Comparison of ENCODE assay signal across 20 cellular contexts in the genomic region with DNA sequence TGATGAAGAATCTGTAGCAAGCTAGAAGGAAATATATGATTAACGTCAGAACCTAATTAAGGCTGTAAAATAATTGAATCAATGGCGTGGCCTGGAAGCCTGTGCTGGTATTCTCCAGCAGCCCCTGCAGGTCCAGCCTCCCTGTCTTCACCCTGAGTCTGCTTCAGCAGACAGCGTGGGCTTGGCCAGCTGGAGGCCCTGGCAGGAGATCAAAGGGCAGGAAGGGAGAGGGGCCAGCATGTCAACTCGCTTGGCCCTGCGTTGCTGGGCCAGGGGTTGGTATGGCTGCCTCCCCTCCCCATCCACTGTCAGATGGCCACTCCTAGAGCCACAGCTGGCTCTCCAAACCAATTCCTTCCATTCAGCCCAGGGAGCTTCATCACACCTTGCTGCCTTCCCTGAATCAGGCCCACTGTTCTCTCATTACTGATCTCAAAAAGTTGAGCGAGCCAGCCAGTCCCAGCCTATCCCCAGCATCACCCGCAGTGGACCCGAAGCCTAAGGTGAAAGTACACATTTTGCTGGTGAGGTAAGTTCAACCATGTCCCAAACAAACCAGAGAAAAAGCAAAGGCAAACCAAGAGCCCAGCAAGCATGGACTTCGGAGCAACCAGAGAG.
DNase-seq lines count a peak whose midpoint lies in the region; FAIRE-seq and TF ChIP-seq lines count a peak whose summit lies in the region.
"Had no signal": no experiment of that assay in that cellular context is flagged by ENCODE, and none has a peak within 500 bp of the region (broad histone marks: within the 10 kb centered on the region; RNA-seq: fewer than 3 reads in every experiment).

No MANE protein-coding gene starts in this region.

- H4K91ac ChIP-seq in neuronal stem cell (ENCODE audit: low read depth, low read length, poor library complexity), result no peak overlapping the region

- H2BK12ac ChIP-seq in neuronal stem cell (ENCODE audit: low read length), result no peak overlapping the region

- peak overlapping the region; percentile 29 for H3K18ac ChIP-seq in neuronal stem cell (ENCODE audit: low read length)

- no peak overlapping the region for H3K14ac ChIP-seq in neuronal stem cell (ENCODE audit: low read length)

- H3K79me2 ChIP-seq in SK-N-SH (ENCODE audit: insufficient read depth), result no peaks in the 10 kb centered on the region

- no peaks in the 10 kb centered on the region for H3F3A ChIP-seq in SK-N-SH (replicated peaks; ENCODE audit: insufficient read depth)

- no peak overlapping the region for H3K23ac ChIP-seq in neuronal stem cell (ENCODE audit: low read depth, low read length, poor library complexity)

- no peak overlapping the region for H4K8ac ChIP-seq in neuronal stem cell (ENCODE audit: low read depth, low read length)

- no peak overlapping the region for H3K4me2 ChIP-seq in SK-N-SH
- no peak overlapping the region for H3K4me2 ChIP-seq in neuronal stem cell (ENCODE audit: insufficient read depth, low read length, poor library complexity, severe bottlenecking)

- TF ChIP-seq EP300 in SK-N-SH (IDR thresholded peaks at IDR 0.05; ENCODE audit: borderline replicate concordance in 1 of 2, low read depth in 1 of 2, low read length in 1 of 2), result peak in 1 of 2 experiments; percentile 88; a peak in 2 of 4 replicates

- no peak overlapping the region for H3K9ac ChIP-seq in SK-N-SH
- no peak overlapping the region for H3K9ac ChIP-seq in kidney (ENCODE audit: low read length in 2 of 2)
- H3K9ac ChIP-seq in neuronal stem cell (ENCODE audit: low read depth, low read length, poor library complexity), result no peak overlapping the region
- H3K9ac ChIP-seq: GM23248 had no signal

- no peaks in the 10 kb centered on the region for H3K36me3 ChIP-seq in SK-N-SH (replicated peaks in 1 of 2; ENCODE audit: control insufficient read depth in 1 of 2, insufficient read depth in 2 of 2, low read length in 1 of 2)
- H3K36me3 ChIP-seq in kidney (ENCODE audit: control insufficient read depth in 1 of 2, insufficient read depth in 2 of 2, low read length in 2 of 2), result no peaks in the 10 kb centered on the region
- no peaks in the 10 kb centered on the region for H3K36me3 ChIP-seq in neuronal stem cell (replicated peaks in 1 of 2; ENCODE audit: control insufficient read depth in 2 of 2, insufficient read depth in 2 of 2, low read length in 2 of 2)

- intact Hi-C loops in kidney (cut with DNase I), result no loop called here

- FAIRE-seq in kidney (lab: Jason Lieb, UNC), result no peak
- FAIRE-seq: G401.6, GM12891, H54 had no signal

- no peaks in the 10 kb centered on the region for H3K9me2 ChIP-seq in SK-N-SH

- H2BK15ac ChIP-seq in neuronal stem cell (ENCODE audit: low read length), result no peak overlapping the region

- H3K4me3 ChIP-seq in SK-N-SH (ENCODE audit: low read depth in 2 of 2, low read length in 1 of 2) (no peak overlapping the region), kidney (ENCODE audit: low read length in 2 of 2) (no peak overlapping the region), neuronal stem cell (ENCODE audit: low read length in 2 of 2) (no peak overlapping the region)
- H3K4me3 ChIP-seq: GM23248 had no signal

- H3K9me3 ChIP-seq in SK-N-SH (no peaks in the 10 kb centered on the region), kidney (ENCODE audit: control insufficient read depth in 1 of 2, low read length in 2 of 2) (no peaks in the 10 kb centered on the region), neuronal stem cell (replicated peaks in 1 of 2; ENCODE audit: control insufficient read depth in 2 of 2, insufficient read depth in 1 of 2, low read depth in 1 of 2, low read length in 2 of 2) (peaks cover 0 to 17% of the 10 kb centered on the region in 2 donors)

- H3K4me1 ChIP-seq in SK-N-SH (ENCODE audit: control insufficient read depth in 1 of 2, insufficient read depth in 2 of 2, low read depth in 1 of 2, low read length in 1 of 2) (peaks cover 15 to 28% of the 10 kb centered on the region in 2 experiments; a peak in 3 of 4 replicates), kidney (ENCODE audit: control insufficient read depth in 1 of 2, insufficient read depth in 1 of 2, low read depth in 1 of 2, low read length in 2 of 2) (peaks cover 13 to 19% of the 10 kb centered on the region in 2 donors), neuronal stem cell (ENCODE audit: control insufficient read depth in 2 of 2, insufficient read depth in 1 of 2, low read depth in 1 of 2, low read length in 2 of 2) (peaks cover 0 to 14% of the 10 kb centered on the region in 2 donors)

- H2AK5ac ChIP-seq in neuronal stem cell (ENCODE audit: low read depth, low read length), result peak overlapping the region; percentile 28

- CTCF ChIA-PET in SK-N-SH (lab: Yijun Ruan, JAX), result interaction anchor here (0.7 to 1.6 kb wide), 2 partner anchors 30 to 129 kb away, joined by 4 read pairs; no protein-coding TSS in a partner anchor

- POLR2A ChIA-PET in SK-N-SH (lab: Yijun Ruan, JAX), result interaction anchor here (0.6 kb wide), 1 partner anchor 1481 kb away, joined by 3 read pairs; no protein-coding TSS in a partner anchor

- H3K27ac ChIP-seq in SK-N-SH (ENCODE audit: low read depth in 2 of 2, low read length in 1 of 2) (peak overlapping the region in 1 of 2 experiments; percentile 64; a peak in 2 of 4 replicates), kidney (ENCODE audit: low read depth in 2 of 2, low read length in 2 of 2) (peak overlapping the region; percentile 24 to 34), neuronal stem cell (replicated peaks; ENCODE audit: low read length) (no peak overlapping the region)
- H3K27ac ChIP-seq: 22Rv1, GM23248 had no signal

- 80% methylated on average over 8 of the region's 9 CpGs for WGBS in SK-N-SH (ENCODE audit: low lambda C conversion rate)
- WGBS in neuronal stem cell (ENCODE audit: extremely low coverage in 2 of 2, insufficient read length in 2 of 2, insufficient replicate concordance in 1 of 2), 2 donors, result no CpG with 5 or more reads among the region's 9 CpGs

- H3K4ac ChIP-seq in neuronal stem cell (ENCODE audit: low read length), result no peak overlapping the region

- H3K79me1 ChIP-seq in neuronal stem cell (ENCODE audit: low read depth, low read length), result no peaks in the 10 kb centered on the region

- H2BK5ac ChIP-seq in neuronal stem cell (ENCODE audit: low read length), result no peak overlapping the region

- no peaks in the 10 kb centered on the region for H4K20me1 ChIP-seq in SK-N-SH (ENCODE audit: insufficient read depth)

- H3K27me3 ChIP-seq in SK-N-SH (ENCODE audit: insufficient read depth) (no peaks in the 10 kb centered on the region), neuronal stem cell (ENCODE audit: control insufficient read depth in 3 of 3, insufficient read depth in 3 of 3, low read depth in 1 of 3, low read length in 3 of 3) (no peaks in the 10 kb centered on the region)

- TF ChIP-seq CTCF in SK-N-SH (IDR thresholded peaks at IDR 0.05), result no peak
- no peak for TF ChIP-seq CTCF in kidney (IDR thresholded peaks at IDR 0.05; ENCODE audit: borderline replicate concordance, extremely low read depth, insufficient read depth)

- DNase-seq in DMS 273 (lab: John Stamatoyannopoulos, UW; ENCODE audit: unreplicated experiment) (peak; percentile 30), DMS 273 treated with DMSO at 0.1 percent for 48 hours (lab: John Stamatoyannopoulos, UW) (no peak), SK-N-SH (peak; percentile 83), kidney (no peak), neuronal stem cell (ENCODE audit: low spot score) (no peak), inferior parietal cortex (ENCODE audit: extremely low spot score) (no peak), SKM-1 treated with dmso at 0.1 percent for 144 hours (lab: John Stamatoyannopoulos, UW; ENCODE audit: unreplicated experiment) (no peak)
- DNase-seq in activated CD8-positive, alpha-beta memory T cell treated with anti-CD3 and anti-CD28 coated beads for 24 hours, result no peak
- DNase-seq: AML-193; C1 segment of cervical spinal cord; Calu3; CD4-positive, alpha-beta T cell; DMS153; DMS79 treated with DMSO at 0.1 percent for 48 hours; EL; GM23248 had no signal

- H2AFZ ChIP-seq in SK-N-SH (ENCODE audit: low read depth) (no peak overlapping the region), neuronal stem cell (ENCODE audit: low read length) (peak overlapping the region; percentile 17)
- H2AFZ ChIP-seq: GM23248 had no signal

- H2BK120ac ChIP-seq in neuronal stem cell (ENCODE audit: low read depth, low read length), result no peak overlapping the region

- peak; percentile 34 for TF ChIP-seq RAD21 in SK-N-SH (IDR thresholded peaks at IDR 0.05; ENCODE audit: low read length)

TF ChIP-seq in SK-N-SH, 30 proteins besides CTCF, POLR2A, EP300 and RAD21 (continues in another document):
- TF ChIP-seq MXI1 (IDR thresholded peaks at IDR 0.05; ENCODE audit: low read depth, low read length) (peak; percentile 79), NRF1 (IDR thresholded peaks at IDR 0.05; ENCODE audit: low read depth, low read length) (no peak), NFIC (IDR thresholded peaks at IDR 0.05; ENCODE audit: borderline replicate concordance) (no peak), EZH2phosphoT487 (IDR thresholded peaks at IDR 0.05; ENCODE audit: borderline replicate concordance, low read depth) (no peak), FOXJ3 (CRISPR knock-in tag; IDR thresholded peaks at IDR 0.05) (no peak; the same call in 1 of the 2 replicates), RFX5 (IDR thresholded peaks at IDR 0.05; ENCODE audit: low read length) (no peak), GATA2 (CRISPR knock-in tag; IDR thresholded peaks at IDR 0.05) (peak; percentile 28; the same call in 1 of the 2 replicates), REST (IDR thresholded peaks at IDR 0.05; ENCODE audit: low read depth, low read length) (no peak)

Comparison
In these comparisons a context has a peak if more than half of its experiments do, and no peak if none do; other contexts are left out.
1. DNase-seq: peak in DMS 273 (single experiment) and SK-N-SH (single experiment); none in DMS 273 treated with DMSO at 0.1 percent for 48 hours (single experiment), kidney (single experiment), neuronal stem cell (single experiment), inferior parietal cortex (single experiment), activated CD8-positive, alpha-beta memory T cell treated with anti-CD3 and anti-CD28 coated beads for 24 hours (single experiment) and SKM-1 treated with dmso at 0.1 percent for 144 hours (single experiment).